In genomic region chr9:37025381-37026084, GRCh38 we compare ENCODE assay signal across 8 cellular contexts. TPM values are rescaled to one million over a fixed set of nuclear protein-coding genes. Genes with fewer than 3 reads are reported as not detected.
DNase-seq lines count a peak whose midpoint lies in the region; ATAC-seq and TF ChIP-seq lines count a peak whose summit lies in the region.

No MANE protein-coding gene starts in this region.

- H3K36me3 Mint-ChIP-seq in Calu3 (ENCODE audit: insufficient read depth, unreplicated experiment) = peaks cover 4% of the 10 kb centered on the region
- no peaks in the 10 kb centered on the region for H3K36me3 Mint-ChIP-seq in brain

- TF ChIP-seq EP300 in neural cell (conservative IDR thresholded peaks at IDR 0.05; ENCODE audit: poor library complexity, severe bottlenecking) = no peak

- no peaks in the 10 kb centered on the region for H3K9me2 ChIP-seq in neural cell (ENCODE audit: insufficient read depth, low read length)

- H3K4me1 Mint-ChIP-seq in Calu3 (ENCODE audit: low read depth, unreplicated experiment) (no peaks in the 10 kb centered on the region), brain (peaks cover 22% of the 10 kb centered on the region)

- H3K79me2 ChIP-seq in neural cell (replicated peaks; ENCODE audit: insufficient read depth, low read length) = no peaks in the 10 kb centered on the region

- no peak overlapping the region for H3K27ac ChIP-seq in HL-60 (replicated peaks)
- H3K27ac ChIP-seq in neural cell (ENCODE audit: low read length) = no peak overlapping the region

- no peak overlapping the region for H3K9ac ChIP-seq in neural cell (ENCODE audit: low read length)

- H3K27ac Mint-ChIP-seq in Calu3 (ENCODE audit: unreplicated experiment) = no peak overlapping the region
- H3K27ac Mint-ChIP-seq in brain = no peak overlapping the region

- no peak for ATAC-seq in GM21526 (IDR thresholded peaks at IDR 0.05; ENCODE audit: low FRiP score, unreplicated experiment)

- peaks cover 32% of the 10 kb centered on the region for H3K27me3 Mint-ChIP-seq in Calu3 (ENCODE audit: unreplicated experiment)
- peaks cover 100% of the 10 kb centered on the region for H3K27me3 Mint-ChIP-seq in brain

- no peaks in the 10 kb centered on the region for H4K20me1 ChIP-seq in neural cell (ENCODE audit: insufficient read depth)

- BruUV-seq in Calu3 (replicated peaks; lab: Mats Ljungman, UMichigan) = no TSS peak

- TF ChIP-seq CTCF in Calu3 (IDR thresholded peaks at IDR 0.05; ENCODE audit: unreplicated experiment) (no peak), HL-60 (IDR thresholded peaks at IDR 0.05; ENCODE audit: insufficient read depth, low read length) (no peak), brain (conservative IDR thresholded peaks at IDR 0.05) (no peak), neural cell (IDR thresholded peaks at IDR 0.05; ENCODE audit: poor library complexity, severe bottlenecking) (no peak)

- H2AFZ ChIP-seq in neural cell (ENCODE audit: low read depth, low read length) = no peak overlapping the region

- H3K4me3 ChIP-seq in HL-60 (replicated peaks; ENCODE audit: insufficient read depth, low read length) = peak overlapping the region; percentile 0; the same call in 1 of the 2 replicates
- H3K4me3 ChIP-seq in neural cell (ENCODE audit: low read length) = no peak overlapping the region

- H3K9me3 Mint-ChIP-seq in Calu3 (ENCODE audit: low read depth, unreplicated experiment) (no peaks in the 10 kb centered on the region), brain (peaks cover 3 to 4% (median 3%) of the 10 kb centered on the region in 5 experiments)

- peaks cover 70% of the 10 kb centered on the region for H3K27me3 ChIP-seq in HL-60 (ENCODE audit: insufficient read depth, poor library complexity, severe bottlenecking)
- peaks cover 100% of the 10 kb centered on the region for H3K27me3 ChIP-seq in neural cell (ENCODE audit: insufficient read depth, low read depth, low read length)

- DNase-seq in Calu3 (no peak), HL-60 (ENCODE audit: low read depth in 1 of 2, low spot score in 1 of 2) (no peak), NCI-H146 treated with DMSO at 0.1 percent for 48 hours (lab: John Stamatoyannopoulos, UW; ENCODE audit: unreplicated experiment) (no peak), NCI-H1105 (lab: John Stamatoyannopoulos, UW) (no peak)
- DNase-seq in activated CD4-positive, CD25-positive, alpha-beta regulatory T cell treated with anti-CD3 and anti-CD28 coated beads, Interleukin-2, amount 50 U/mL, for 72 hours = no peak

- TF ChIP-seq RAD21 in neural cell (conservative IDR thresholded peaks at IDR 0.05) = no peak

- H3K36me3 ChIP-seq in neural cell (ENCODE audit: insufficient read depth, low read length) = no peaks in the 10 kb centered on the region

- no peaks in the 10 kb centered on the region for H3F3A ChIP-seq in neural cell (ENCODE audit: insufficient read depth, low read length, poor library complexity, severe bottlenecking)

- CTCF ChIA-PET in Calu3 (lab: Charles Lee) = no interaction called here

- H3K4me3 Mint-ChIP-seq in Calu3 (ENCODE audit: low read depth, unreplicated experiment) (peak overlapping the region; percentile 38), brain (peak overlapping the region; percentile 66 to 80 (median 77))

- H3K9me3 ChIP-seq in neural cell (ENCODE audit: low read length) = no peaks in the 10 kb centered on the region

- H3K4me2 ChIP-seq in neural cell (ENCODE audit: low read length) = no peak overlapping the region

- intact Hi-C loops in Calu3 (cut with micrococcal nuclease; ENCODE audit: unreplicated experiment) = no loop called here

TF ChIP-seq in neural cell, 6 proteins besides CTCF, POLR2A, EP300 and RAD21:
- peak; percentile 53 for TF ChIP-seq POLR2AphosphoS5 (IDR thresholded peaks at IDR 0.05)
- TF ChIP-seq TAF1 (IDR thresholded peaks at IDR 0.05; ENCODE audit: low read depth) = no peak
- peak; percentile 87 for TF ChIP-seq EZH2 (IDR thresholded peaks at IDR 0.05; ENCODE audit: borderline replicate concordance, insufficient read depth, low read length, poor library complexity, severe bottlenecking)
- no peak for TF ChIP-seq MXI1 (conservative IDR thresholded peaks at IDR 0.05; ENCODE audit: poor library complexity, severe bottlenecking)
TF ChIP-seq in neural cell: peak in this region for 2.

RNA-seq across cellular contexts. Expression of gene PAX5, which starts 8.5 kb away (rescaled TPM):
- total RNA-seq in Calu3 (2022) = not detected in 2 replicates
- polyA plus RNA-seq in brain (ENCODE audit: insufficient read depth, low read depth, low replicate concordance) = 18.7 TPM
- not detected in 2 replicates for polyA plus RNA-seq in neural cell
- not detected in 2 replicates for polyA minus RNA-seq in neural cell

Comparison
In these comparisons a context has a peak if more than half of its experiments do, and no peak if none do; other contexts are left out.
1. RNA of gene PAX5, which starts 8.5 kb away (polyA plus RNA-seq): 18.7 TPM in brain (single experiment); not detected in neural cell; every median in the first group is over 10 times any median in the second.